ENCODE assay signal across 9 cellular contexts in genomic region chr3:28328188-28329151, GRCh38. TPM values are rescaled to one million over a fixed set of nuclear protein-coding genes. Genes with fewer than 3 reads are reported as not detected.
DNase-seq lines count a peak whose midpoint lies in the region; ATAC-seq and TF ChIP-seq lines count a peak whose summit lies in the region.
"Had no signal": no experiment of that assay in that cellular context is flagged by ENCODE, and none has a peak within 500 bp of the region (broad histone marks: within the 10 kb centered on the region; RNA-seq: fewer than 3 reads in every experiment).

No MANE protein-coding gene starts in this region.

- no peaks in the 10 kb centered on the region for H3K27me3 Mint-ChIP-seq in stimulated activated naive B cell treated with anti-CD40 and anti-IgM and Interleukin-4, amounts not matched to agents 10 μg/mL and 1 μg/mL and 100 μg/mL, for 72 hours

- H3K27ac ChIP-seq in SU-DHL-6 (ENCODE audit: low read depth, low read length) (no peak overlapping the region), testis (no peak overlapping the region)

- H3K27ac Mint-ChIP-seq in stimulated activated naive B cell treated with anti-CD40 and anti-IgM and Interleukin-4, amounts not matched to agents 10 μg/mL and 1 μg/mL and 100 μg/mL, for 72 hours, result no peak overlapping the region

- H3K36me3 ChIP-seq in SU-DHL-6 (ENCODE audit: low read length) (peaks cover 7% of the 10 kb centered on the region; the same call in 1 of the 2 replicates), testis (ENCODE audit: low read depth, missing control alignments) (no peaks in the 10 kb centered on the region)

- ATAC-seq in HG03354 (IDR thresholded peaks at IDR 0.05; ENCODE audit: poor library complexity, severe bottlenecking, unreplicated experiment), result peak; percentile 49
- no peak for ATAC-seq in stimulated activated naive B cell treated with anti-CD40 and anti-IgM and Interleukin-4, amounts not matched to agents 10 μg/mL and 1 μg/mL and 100 μg/mL, for 72 hours (replicated peaks)

- H3K79me2 ChIP-seq in SU-DHL-6 (ENCODE audit: insufficient read depth, low read length), result no peaks in the 10 kb centered on the region

- intact Hi-C loops in testis (cut with DNase I; ENCODE audit: low total_unique reads), result loop anchor here (5.0 kb wide), 1 partner anchor 616 kb away; no protein-coding TSS in a partner anchor

- peak; percentile 29 for TF ChIP-seq CTCF in SU-DHL-6 (IDR thresholded peaks at IDR 0.05; ENCODE audit: insufficient read depth, low read length, poor library complexity, severe bottlenecking)
- peak; percentile 23 to 76 (median 46) for TF ChIP-seq CTCF in testis (IDR thresholded peaks at IDR 0.05)

- no peak for TF ChIP-seq POLR2A in testis (IDR thresholded peaks at IDR 0.05)

- H3K36me3 Mint-ChIP-seq in stimulated activated naive B cell treated with anti-CD40 and anti-IgM and Interleukin-4, amounts not matched to agents 10 μg/mL and 1 μg/mL and 100 μg/mL, for 72 hours, result peaks cover 4 to 11% of the 10 kb centered on the region in 2 donors

- no peak overlapping the region for H3K4me3 ChIP-seq in SU-DHL-6 (ENCODE audit: insufficient read depth, low read length, poor library complexity, severe bottlenecking)
- H3K4me3 ChIP-seq in testis, result no peak overlapping the region
- H3K4me3 ChIP-seq: BLaER1 treated with 17β-estradiol and CSF1 and Interleukin-3, amounts not matched to agents 10 nM and 100 nM had no signal

- no peaks in the 10 kb centered on the region for H3K9me3 Mint-ChIP-seq in stimulated activated naive B cell treated with anti-CD40 and anti-IgM and Interleukin-4, amounts not matched to agents 10 μg/mL and 1 μg/mL and 100 μg/mL, for 72 hours

- H3K4me3 Mint-ChIP-seq in stimulated activated naive B cell treated with anti-CD40 and anti-IgM and Interleukin-4, amounts not matched to agents 10 μg/mL and 1 μg/mL and 100 μg/mL, for 72 hours, result no peak overlapping the region

- H3K9me2 ChIP-seq in SU-DHL-6 (replicated peaks; ENCODE audit: insufficient read depth, low read length), result no peaks in the 10 kb centered on the region

- DNase-seq in DMS53 (lab: John Stamatoyannopoulos, UW) (peak; percentile 24), DMS53 treated with DMSO at 0.1 percent for 48 hours (lab: John Stamatoyannopoulos, UW; ENCODE audit: unreplicated experiment) (no peak), glomerular visceral epithelial cell (ENCODE audit: extremely low spot score) (peak; percentile 8), testis (no peak), T1000 (lab: John Stamatoyannopoulos, UW) (no peak)
- no peak for DNase-seq in stimulated activated naive B cell treated with anti-CD40 and anti-IgM and Interleukin-4, amounts not matched to agents 10 μg/mL and 1 μg/mL and 100 μg/mL, for 72 hours

- WGBS in testis, 2 donors, result 86% methylated on average over 4 of the region's 4 CpGs

- no peaks in the 10 kb centered on the region for H3F3A ChIP-seq in SU-DHL-6 (ENCODE audit: insufficient read depth)

- H3K9ac ChIP-seq in SU-DHL-6 (ENCODE audit: low read length), result no peak overlapping the region
- H3K9ac ChIP-seq: BLaER1 treated with 17β-estradiol and CSF1 and Interleukin-3, amounts not matched to agents 10 nM and 100 nM had no signal

- H3K27me3 ChIP-seq in SU-DHL-6 (ENCODE audit: low read length) (no peaks in the 10 kb centered on the region), testis (no peaks in the 10 kb centered on the region)
- H3K27me3 ChIP-seq: BLaER1 treated with 17β-estradiol and CSF1 and Interleukin-3, amounts not matched to agents 10 nM and 100 nM had no signal

- H3K4me1 ChIP-seq in testis, result no peaks in the 10 kb centered on the region

- no peak overlapping the region for H3K4me2 ChIP-seq in SU-DHL-6 (ENCODE audit: low read depth, low read length, poor library complexity, severe bottlenecking)

- H3K4me1 Mint-ChIP-seq in stimulated activated naive B cell treated with anti-CD40 and anti-IgM and Interleukin-4, amounts not matched to agents 10 μg/mL and 1 μg/mL and 100 μg/mL, for 72 hours, result no peaks in the 10 kb centered on the region

- no peak overlapping the region for H2AFZ ChIP-seq in SU-DHL-6 (ENCODE audit: low read depth, low read length, severe bottlenecking)

- H3K9me3 ChIP-seq in SU-DHL-6 (ENCODE audit: insufficient read depth, low read length) (no peaks in the 10 kb centered on the region), testis (no peaks in the 10 kb centered on the region)
- H3K9me3 ChIP-seq: BLaER1 treated with 17β-estradiol and CSF1 and Interleukin-3, amounts not matched to agents 10 nM and 100 nM had no signal

- H4K20me1 ChIP-seq in SU-DHL-6 (ENCODE audit: low read depth, low read length), result no peaks in the 10 kb centered on the region
- H4K20me1 ChIP-seq: BLaER1 treated with 17β-estradiol and CSF1 and Interleukin-3, amounts not matched to agents 10 nM and 100 nM had no signal

RNA-seq across cellular contexts. Expression of gene ZCWPW2, which starts 20.1 kb away (rescaled TPM):
- 1 to 10 TPM; 2.5 to 5.2 TPM for total RNA-seq in testis
- polyA plus RNA-seq in testis (ENCODE audit: insufficient read depth, low read depth, low replicate concordance), result 9.5 TPM

RNA-seq across cellular contexts. Expression of gene AZI2, which starts 20.2 kb away (rescaled TPM):
- 10 to 100 TPM; 46.6 to 53.8 TPM for total RNA-seq in testis
- 56.9 TPM for polyA plus RNA-seq in testis (ENCODE audit: insufficient read depth, low read depth, low replicate concordance)

Comparison
In these comparisons a context has a peak if more than half of its experiments do, and no peak if none do; other contexts are left out.
1. DNase-seq: peak in DMS53 (single experiment) and glomerular visceral epithelial cell (single experiment); none in DMS53 treated with DMSO at 0.1 percent for 48 hours (single experiment), testis (single experiment), T1000 (single experiment) and stimulated activated naive B cell treated with anti-CD40 and anti-IgM and Interleukin-4, amounts not matched to agents 10 μg/mL and 1 μg/mL and 100 μg/mL, for 72 hours (single experiment).